In genomic region chr12:49482095-49483051, GRCh38 we compare ENCODE assay signal across 16 cellular contexts. TPM values are rescaled to one million over a fixed set of nuclear protein-coding genes. Genes with fewer than 3 reads are reported as not detected.
A peak's percentile ranks its signal among the peaks of the same experiment; 100 is the strongest.
DNase-seq lines count a peak whose midpoint lies in the region; ATAC-seq, FAIRE-seq and TF ChIP-seq lines count a peak whose summit lies in the region.
"Had no signal": no experiment of that assay in that cellular context is flagged by ENCODE, and none has a peak within 500 bp of the region (broad histone marks: within the 10 kb centered on the region; RNA-seq: fewer than 3 reads in every experiment).

No MANE protein-coding gene starts in this region.

- no peak overlapping the region for H2AFZ ChIP-seq in endothelial cell of umbilical vein (ENCODE audit: low read depth, low read length)

- BruUV-seq in MCF 10A (replicated peaks; lab: Mats Ljungman, UMichigan) (no TSS peak), endothelial cell of umbilical vein (replicated peaks; lab: Mats Ljungman, UMichigan) (no TSS peak)

- TF ChIP-seq CTCF in breast epithelium (IDR thresholded peaks at IDR 0.05) = no peak
- TF ChIP-seq CTCF in MCF 10A (IDR thresholded peaks at IDR 0.05; ENCODE audit: unreplicated experiment) = no peak
- TF ChIP-seq CTCF in endothelial cell of umbilical vein (IDR thresholded peaks at IDR 0.05; ENCODE audit: extremely low read depth in 1 of 2, insufficient read depth in 1 of 2, low read depth in 1 of 2, low read length in 2 of 2) = no peak
- TF ChIP-seq CTCF in upper lobe of right lung (IDR thresholded peaks at IDR 0.05) = no peak

- H3K4me1 ChIP-seq in breast epithelium (no peaks in the 10 kb centered on the region), endothelial cell of umbilical vein (ENCODE audit: control insufficient read depth, extremely low read depth, insufficient read depth, low read length) (peaks cover 24% of the 10 kb centered on the region), upper lobe of right lung (no peaks in the 10 kb centered on the region)
- H3K4me1 ChIP-seq: adrenal gland had no signal

- H3K9me3 ChIP-seq in breast epithelium = no peaks in the 10 kb centered on the region
- no peaks in the 10 kb centered on the region for H3K9me3 ChIP-seq in endothelial cell of umbilical vein (replicated peaks; ENCODE audit: control insufficient read depth, insufficient read depth, low read length)
- no peaks in the 10 kb centered on the region for H3K9me3 ChIP-seq in upper lobe of right lung
- H3K9me3 ChIP-seq: adrenal gland had no signal

- H3K4me3 ChIP-seq in breast epithelium = no peak overlapping the region
- no peak overlapping the region for H3K4me3 ChIP-seq in endothelial cell of umbilical vein (replicated peaks in 1 of 3; ENCODE audit: insufficient read depth in 1 of 3, low read depth in 1 of 3, low read length in 3 of 3)
- H3K4me3 ChIP-seq in upper lobe of right lung = no peak overlapping the region
- H3K4me3 ChIP-seq: adrenal gland, SK-N-MC had no signal

- DNase-seq in breast epithelium (ENCODE audit: low spot score in 2 of 2) = no peak
- DNase-seq in MCF 10A (ENCODE audit: unreplicated experiment) = no peak
- DNase-seq in NCI-H226 = peak; percentile 28
- DNase-seq in endothelial cell of umbilical vein (ENCODE audit: low read depth, low spot score) = no peak
- no peak for DNase-seq in upper lobe of right lung
- no peak for DNase-seq in NCI-H345 (lab: John Stamatoyannopoulos, UW)
- DNase-seq in 8988T = no peak
- no peak for DNase-seq in activated CD4-positive, alpha-beta T cell treated with anti-CD3 and anti-CD28 coated beads for 1 hour
- DNase-seq: activated CD8-positive, alpha-beta memory T cell treated with anti-CD3 and anti-CD28 coated beads for 24 hours; adrenal gland; effector memory CD8-positive, alpha-beta T cell; NCI-H187; stimulated activated CD4-positive, alpha-beta T cell treated with anti-CD3 and anti-CD28 coated beads, Interleukin-15, amount 100 ng/mL, for 24 hours; stimulated activated naive CD4-positive, alpha-beta T cell had no signal

- peak; percentile 64 for FAIRE-seq in endothelial cell of umbilical vein (lab: Jason Lieb, UNC)

- no peak overlapping the region for H3K9ac ChIP-seq in endothelial cell of umbilical vein (replicated peaks; ENCODE audit: extremely low read depth, insufficient read depth, low read length)

- no peaks in the 10 kb centered on the region for H3K27me3 Mint-ChIP-seq in MCF 10A (ENCODE audit: insufficient read depth, unreplicated experiment)
- H3K27me3 Mint-ChIP-seq: effector memory CD8-positive, alpha-beta T cell had no signal

- H3K27ac ChIP-seq in breast epithelium = peak overlapping the region; percentile 29 to 42
- H3K27ac ChIP-seq in endothelial cell of umbilical vein (ENCODE audit: insufficient read depth, low read depth, low read length) = peak overlapping the region; percentile 62
- no peak overlapping the region for H3K27ac ChIP-seq in upper lobe of right lung
- H3K27ac ChIP-seq: adrenal gland had no signal

- H3K4me2 ChIP-seq in endothelial cell of umbilical vein (ENCODE audit: insufficient read depth, low read length) = peak overlapping the region; percentile 40

- CTCF ChIA-PET in MCF 10A (lab: Yijun Ruan, JAX) = interaction anchor here (0.5 to 1.0 kb wide), 5 partner anchors 18 to 579 kb away, joined by 3 to 4 read pairs (median 3); no protein-coding TSS in a partner anchor
- CTCF ChIA-PET in endothelial cell of umbilical vein (lab: Charles Lee) = interaction anchor here (0.8 to 4.6 kb wide), 10 partner anchors 9 to 124 kb away, joined by 3 to 27 read pairs (median 4); partner anchors contain the start of gene SPATS2

- no peak overlapping the region for H3K4me3 Mint-ChIP-seq in MCF 10A (ENCODE audit: unreplicated experiment)
- H3K4me3 Mint-ChIP-seq: effector memory CD8-positive, alpha-beta T cell; nephron had no signal

- TF ChIP-seq POLR2A in breast epithelium (IDR thresholded peaks at IDR 0.05) (no peak), endothelial cell of umbilical vein (IDR thresholded peaks at IDR 0.05; ENCODE audit: low read depth, low read length) (no peak)

- H3K27me3 ChIP-seq in breast epithelium (no peaks in the 10 kb centered on the region), endothelial cell of umbilical vein (ENCODE audit: control insufficient read depth in 2 of 2, insufficient read depth in 2 of 2, low read length in 2 of 2) (no peaks in the 10 kb centered on the region), upper lobe of right lung (no peaks in the 10 kb centered on the region)
- H3K27me3 ChIP-seq: adrenal gland had no signal

- intact Hi-C loops in breast epithelium (cut with DNase I; ENCODE audit: low total_unique reads) = no loop called here
- intact Hi-C loops in MCF 10A (cut with micrococcal nuclease) = no loop called here
- intact Hi-C loops in endothelial cell of umbilical vein (cut with micrococcal nuclease) = no loop called here
- intact Hi-C loops in upper lobe of right lung (cut with DNase I) = no loop called here

- H3K9me3 Mint-ChIP-seq in MCF 10A (ENCODE audit: unreplicated experiment) = no peaks in the 10 kb centered on the region
- H3K9me3 Mint-ChIP-seq: effector memory CD8-positive, alpha-beta T cell; nephron had no signal

- dilution Hi-C loops in endothelial cell of umbilical vein (cut with MboI; ENCODE audit: extremely low pct_ligation_motif_present, low sequenced_read_pairs) = no loop called here

- peaks cover 6% of the 10 kb centered on the region for H3K4me1 Mint-ChIP-seq in MCF 10A (ENCODE audit: insufficient read depth, unreplicated experiment)
- H3K4me1 Mint-ChIP-seq: nephron had no signal

- POLR2A ChIA-PET in MCF 10A (lab: Yijun Ruan, JAX) = interaction anchor here (1.0 kb wide), 1 partner anchor 124 kb away, joined by 3 read pairs; no protein-coding TSS in a partner anchor
- POLR2A ChIA-PET in endothelial cell of umbilical vein (lab: Charles Lee) = no interaction called here

- no peaks in the 10 kb centered on the region for H4K20me1 ChIP-seq in endothelial cell of umbilical vein (replicated peaks; ENCODE audit: control insufficient read depth, extremely low read depth, insufficient read depth, low read length)

- no peaks in the 10 kb centered on the region for H3K9me1 ChIP-seq in endothelial cell of umbilical vein (replicated peaks; ENCODE audit: control insufficient read depth, extremely low read depth, insufficient read depth, low read length)

- no peak overlapping the region for H3K27ac Mint-ChIP-seq in MCF 10A (ENCODE audit: low read depth, unreplicated experiment)
- H3K27ac Mint-ChIP-seq: effector memory CD8-positive, alpha-beta T cell had no signal

- peaks cover 15% of the 10 kb centered on the region for H3K36me3 Mint-ChIP-seq in MCF 10A (ENCODE audit: insufficient read depth, unreplicated experiment)

- H3K36me3 ChIP-seq in breast epithelium (no peaks in the 10 kb centered on the region), endothelial cell of umbilical vein (ENCODE audit: control insufficient read depth in 2 of 2, extremely low read depth in 1 of 2, insufficient read depth in 2 of 2, low read length in 2 of 2) (peaks cover 0 to 2% of the 10 kb centered on the region in 2 experiments), upper lobe of right lung (peaks cover 4% of the 10 kb centered on the region)
- H3K36me3 ChIP-seq: adrenal gland had no signal

- H3K79me2 ChIP-seq in endothelial cell of umbilical vein (ENCODE audit: control insufficient read depth, insufficient read depth, low read length) = peaks cover 67% of the 10 kb centered on the region

- ATAC-seq in upper lobe of right lung = peak; percentile 86
- ATAC-seq: effector memory CD8-positive, alpha-beta T cell had no signal

TF ChIP-seq in endothelial cell of umbilical vein, 7 proteins besides CTCF, POLR2A, EP300 and RAD21:
- TF ChIP-seq EZH2 (IDR thresholded peaks at IDR 0.05; ENCODE audit: borderline replicate concordance, low read depth, low read length, severe bottlenecking) (no peak), FOS (IDR thresholded peaks at IDR 0.05; ENCODE audit: borderline replicate concordance, insufficient read depth, low read length) (no peak), MYC (IDR thresholded peaks at IDR 0.05; ENCODE audit: low read depth, low read length) (no peak), GATA2 (IDR thresholded peaks at IDR 0.05; ENCODE audit: insufficient read depth, insufficient read length, low read depth, low read length) (no peak), POLR2AphosphoS5 (IDR thresholded peaks at IDR 0.05; ENCODE audit: insufficient read depth, low read depth, low read length) (no peak), JUN (IDR thresholded peaks at IDR 0.05; ENCODE audit: borderline replicate concordance, insufficient read depth, insufficient read length, low read depth) (no peak)

RNA-seq across cellular contexts. Expression of gene KCNH3, which starts 56.5 kb away (rescaled TPM):
- total RNA-seq in breast epithelium (1 to 10 TPM in 1 of 3 donors, under 1 TPM in 1, not detected in 1; 0.66 to 1.3 TPM), MCF 10A (2022) (not detected in 2 replicates), endothelial cell of umbilical vein (0.13 and 0.18 TPM in 2 replicates), upper lobe of right lung (0.90 TPM)
- polyA plus RNA-seq in endothelial cell of umbilical vein = 0.13 and 0.14 TPM in 2 replicates
- polyA plus RNA-seq in endothelial cell of umbilical vein (2011; cell fraction: cytosol; rRNA removed) = 0.14 and 0.18 TPM in 2 replicates
- 0.37 and 0.43 TPM in 2 replicates for polyA plus RNA-seq in endothelial cell of umbilical vein (2011; cell fraction: nucleus; rRNA removed)
- 0.05 and 0.25 TPM in 2 replicates for polyA plus RNA-seq in endothelial cell of umbilical vein (2012)
- 0.06 and 0.07 TPM in 2 replicates for polyA minus RNA-seq in endothelial cell of umbilical vein
- polyA minus RNA-seq in endothelial cell of umbilical vein (2011; cell fraction: cytosol; rRNA and poly(A)+ RNA removed) = not detected
- 0.14 TPM in 1 of 2 replicates, not detected in the other for polyA minus RNA-seq in endothelial cell of umbilical vein (2011; cell fraction: nucleus; rRNA and poly(A)+ RNA removed)
